7 cellular contexts compared by ENCODE assay signal in genomic region chr11:96215826-96216225, GRCh38.
DNase-seq lines count a peak whose midpoint lies in the region; ATAC-seq and TF ChIP-seq lines count a peak whose summit lies in the region.

No MANE protein-coding gene starts in this region.

- no peak for TF ChIP-seq CTCF in GM23338 (conservative IDR thresholded peaks at IDR 0.05; ENCODE audit: low read depth in 2 of 2)

- H3K4me1 Mint-ChIP-seq in T-helper 2 cell treated with Interferon-gamma antibody and Interleukin-4, amounts not matched to agents 5 μg/mL and 100 μg/mL, for 36 hours (ENCODE audit: low read depth), result peaks cover 63% of the 10 kb centered on the region
- H3K4me1 Mint-ChIP-seq in stimulated activated naive CD8-positive, alpha-beta T cell treated with anti-CD3 and anti-CD28 coated beads, Interleukin-15, amount 100 ng/mL, for 72 hours, result peaks cover 85% of the 10 kb centered on the region
- peaks cover 35% of the 10 kb centered on the region for H3K4me1 Mint-ChIP-seq in GM23338

- H3K9me2 ChIP-seq in GM23338 (ENCODE audit: insufficient read depth), result peaks cover 8% of the 10 kb centered on the region

- no peak overlapping the region for H3K27ac ChIP-seq in GM23338 (ENCODE audit: low read depth)

- no peak overlapping the region for H2AFZ ChIP-seq in GM23338

- no peaks in the 10 kb centered on the region for H3K36me3 ChIP-seq in GM23338 (ENCODE audit: insufficient read depth)

- H3K27ac Mint-ChIP-seq in T-helper 2 cell treated with Interferon-gamma antibody and Interleukin-4, amounts not matched to agents 5 μg/mL and 100 μg/mL, for 36 hours, result peak overlapping the region; percentile 98
- peak overlapping the region; percentile 91 to 94 for H3K27ac Mint-ChIP-seq in stimulated activated naive CD8-positive, alpha-beta T cell treated with anti-CD3 and anti-CD28 coated beads, Interleukin-15, amount 100 ng/mL, for 72 hours
- no peak overlapping the region for H3K27ac Mint-ChIP-seq in GM23338

- peaks cover 23% of the 10 kb centered on the region for H3K4me1 ChIP-seq in GM23338 (ENCODE audit: insufficient read depth)

- H3K9me3 Mint-ChIP-seq in T-helper 2 cell treated with Interferon-gamma antibody and Interleukin-4, amounts not matched to agents 5 μg/mL and 100 μg/mL, for 36 hours, result no peaks in the 10 kb centered on the region
- H3K9me3 Mint-ChIP-seq in stimulated activated naive CD8-positive, alpha-beta T cell treated with anti-CD3 and anti-CD28 coated beads, Interleukin-15, amount 100 ng/mL, for 72 hours, result no peaks in the 10 kb centered on the region
- no peaks in the 10 kb centered on the region for H3K9me3 Mint-ChIP-seq in GM23338

- H4K20me1 ChIP-seq in GM23338 (replicated peaks; ENCODE audit: insufficient read depth), result no peaks in the 10 kb centered on the region

- H3K36me3 Mint-ChIP-seq in T-helper 2 cell treated with Interferon-gamma antibody and Interleukin-4, amounts not matched to agents 5 μg/mL and 100 μg/mL, for 36 hours (ENCODE audit: low read depth), result peaks cover 5% of the 10 kb centered on the region
- H3K36me3 Mint-ChIP-seq in GM23338 (ENCODE audit: low read depth), result no peaks in the 10 kb centered on the region

- H3K4me3 ChIP-seq in GM23338, result no peak overlapping the region

- H3K27me3 Mint-ChIP-seq in T-helper 2 cell treated with Interferon-gamma antibody and Interleukin-4, amounts not matched to agents 5 μg/mL and 100 μg/mL, for 36 hours (ENCODE audit: low read depth), result no peaks in the 10 kb centered on the region
- H3K27me3 Mint-ChIP-seq in stimulated activated naive CD8-positive, alpha-beta T cell treated with anti-CD3 and anti-CD28 coated beads, Interleukin-15, amount 100 ng/mL, for 72 hours, result no peaks in the 10 kb centered on the region
- no peaks in the 10 kb centered on the region for H3K27me3 Mint-ChIP-seq in GM23338 (ENCODE audit: insufficient read depth, low read depth, poor library complexity)

- H3K79me2 ChIP-seq in GM23338 (replicated peaks; ENCODE audit: insufficient read depth), result no peaks in the 10 kb centered on the region

- H3K4me3 Mint-ChIP-seq in T-helper 2 cell treated with Interferon-gamma antibody and Interleukin-4, amounts not matched to agents 5 μg/mL and 100 μg/mL, for 36 hours, result peak overlapping the region; percentile 74
- H3K4me3 Mint-ChIP-seq in stimulated activated naive CD8-positive, alpha-beta T cell treated with anti-CD3 and anti-CD28 coated beads, Interleukin-15, amount 100 ng/mL, for 72 hours, result peak overlapping the region; percentile 67 to 79
- H3K4me3 Mint-ChIP-seq in GM23338, result no peak overlapping the region

- no peaks in the 10 kb centered on the region for H3F3A ChIP-seq in GM23338 (replicated peaks; ENCODE audit: low read depth)

- DNase-seq in T-helper 2 cell treated with Interferon-gamma antibody and Interleukin-4, amounts not matched to agents 5 μg/mL and 100 μg/mL, for 36 hours (ENCODE audit: low spot score), result no peak
- DNase-seq in germinal center (ENCODE audit: low spot score), result peak; percentile 52
- DNase-seq in stimulated activated naive CD8-positive, alpha-beta T cell treated with anti-CD3 and anti-CD28 coated beads, Interleukin-15, amount 100 ng/mL, for 72 hours, result no peak
- no peak for DNase-seq in GM23338 (ENCODE audit: low spot score)
- DNase-seq in MV-4-11 (lab: John Stamatoyannopoulos, UW), result no peak

- ATAC-seq in HG03175 (IDR thresholded peaks at IDR 0.05; ENCODE audit: unreplicated experiment) (peak; percentile 10), GM23338 (no peak), HG03280 (IDR thresholded peaks at IDR 0.05; ENCODE audit: unreplicated experiment) (no peak)
- ATAC-seq in stimulated activated naive CD8-positive, alpha-beta T cell treated with anti-CD3 and anti-CD28 coated beads, Interleukin-15, amount 100 ng/mL, for 72 hours, result no peak

- no peaks in the 10 kb centered on the region for H3K27me3 ChIP-seq in GM23338 (ENCODE audit: insufficient read depth)

- H3K4me2 ChIP-seq in GM23338, result no peak overlapping the region

TF ChIP-seq in GM23338, 12 proteins besides CTCF, POLR2A, EP300 and RAD21 (continues in another document):
- TF ChIP-seq STAT1 (IDR thresholded peaks at IDR 0.05; ENCODE audit: unreplicated experiment) (no peak), ZNF462 (CRISPR knock-in tag; IDR thresholded peaks at IDR 0.05) (no peak), ZNF114 (CRISPR knock-in tag; IDR thresholded peaks at IDR 0.05) (no peak), EZH2phosphoT487 (IDR thresholded peaks at IDR 0.05; ENCODE audit: unreplicated experiment) (no peak), JUNB (IDR thresholded peaks at IDR 0.05; ENCODE audit: unreplicated experiment) (no peak), CREB1 (CRISPR knock-in tag; IDR thresholded peaks at IDR 0.05; ENCODE audit: low read depth) (no peak), ETS1 (IDR thresholded peaks at IDR 0.05) (no peak)
